In the genomic region with DNA sequence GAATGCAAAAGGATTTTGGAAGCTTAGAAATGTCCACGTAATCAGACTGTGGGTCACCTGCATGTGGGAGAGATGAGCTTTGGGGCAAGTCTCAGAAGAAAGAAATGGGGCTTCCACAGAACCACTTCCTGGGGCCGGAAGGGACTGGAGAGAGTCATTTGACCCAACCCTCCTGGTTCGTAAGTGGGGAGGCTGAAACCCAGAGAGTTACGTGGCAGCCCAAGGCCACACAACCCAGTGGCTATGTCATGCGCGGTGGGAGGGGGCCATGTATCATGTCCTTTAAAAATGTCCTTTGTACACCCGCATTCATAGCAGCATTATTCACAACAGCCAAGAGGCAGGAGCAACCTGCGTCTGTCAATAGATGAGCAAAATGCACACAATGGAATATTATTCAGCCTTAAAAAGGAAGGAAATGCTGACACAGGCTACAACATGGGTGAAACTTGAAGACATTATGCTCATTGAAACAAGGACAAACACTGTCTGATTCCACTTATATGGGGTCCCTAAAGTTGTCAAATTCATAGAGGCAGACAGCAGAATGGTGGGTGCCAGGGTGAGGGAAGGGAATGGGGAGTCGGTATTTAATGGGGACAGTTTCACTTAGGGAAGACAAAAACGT, we compare ENCODE assay signal across 11 cellular contexts. TPM values are rescaled to one million over a fixed set of nuclear protein-coding genes. Genes with fewer than 3 reads are reported as not detected.
DNase-seq lines count a peak whose midpoint lies in the region; ATAC-seq and TF ChIP-seq lines count a peak whose summit lies in the region.
"Had no signal": no experiment of that assay in that cellular context is flagged by ENCODE, and none has a peak within 500 bp of the region (broad histone marks: within the 10 kb centered on the region; RNA-seq: fewer than 3 reads in every experiment).

No MANE protein-coding gene starts in this region.

- TF ChIP-seq CTCF in adrenal gland (IDR thresholded peaks at IDR 0.05) (no peak), right lobe of liver (IDR thresholded peaks at IDR 0.05) (no peak)

- peaks cover 5% of the 10 kb centered on the region for H3K4me1 Mint-ChIP-seq in activated CD4-positive, alpha-beta T cell treated with anti-CD3 and anti-CD28 coated beads, Interleukin-2, amount 10 ng/mL, durations not matched to agents 24 days and 14 days
- peaks cover 20% of the 10 kb centered on the region for H3K4me1 Mint-ChIP-seq in stimulated activated naive CD8-positive, alpha-beta T cell treated with anti-CD3 and anti-CD28 coated beads, Interleukin-15, amount 100 ng/mL, for 72 hours

- TF ChIP-seq POLR2A in adrenal gland (IDR thresholded peaks at IDR 0.05) (no peak), right lobe of liver (IDR thresholded peaks at IDR 0.05) (no peak)

- peaks cover 24% of the 10 kb centered on the region for H3K27me3 Mint-ChIP-seq in activated CD4-positive, alpha-beta T cell treated with anti-CD3 and anti-CD28 coated beads, Interleukin-2, amount 10 ng/mL, durations not matched to agents 24 days and 14 days
- H3K27me3 Mint-ChIP-seq in stimulated activated naive CD8-positive, alpha-beta T cell treated with anti-CD3 and anti-CD28 coated beads, Interleukin-15, amount 100 ng/mL, for 72 hours, result peaks cover 31% of the 10 kb centered on the region

- H3K36me3 ChIP-seq in adrenal gland (replicated peaks in 1 of 2) (no peaks in the 10 kb centered on the region), right lobe of liver (no peaks in the 10 kb centered on the region)

- ATAC-seq in right lobe of liver, result no peak
- ATAC-seq in stimulated activated naive CD8-positive, alpha-beta T cell treated with anti-CD3 and anti-CD28 coated beads, Interleukin-15, amount 100 ng/mL, for 72 hours, result peak; percentile 37
- ATAC-seq: A549 had no signal

- H3K9me3 ChIP-seq in adrenal gland (replicated peaks in 1 of 3) (no peaks in the 10 kb centered on the region), right lobe of liver (no peaks in the 10 kb centered on the region)

- peak overlapping the region in 2 of 4 donors; percentile 38 to 62 for H3K4me3 ChIP-seq in adrenal gland
- H3K4me3 ChIP-seq in right lobe of liver, result peak overlapping the region in 2 of 3 donors; percentile 42 to 46
- H3K4me3 ChIP-seq: A549, PC-9 had no signal

- WGBS in adrenal gland, 4 donors, result 47 to 53% (median 51%) methylated on average over 10 of the region's 10 CpGs
- WGBS in right lobe of liver (ENCODE audit: insufficient coverage, low coverage, low lambda C conversion rate, missing lambda C conversion rate), result 81% methylated on average over 5 of the region's 10 CpGs

- DNase-seq in activated CD4-positive, alpha-beta T cell treated with anti-CD3 and anti-CD28 coated beads, Interleukin-2, amount 10 ng/mL, durations not matched to agents 24 days and 14 days, result no peak
- DNase-seq in activated CD4-positive, alpha-beta T cell treated with anti-CD3 and anti-CD28 coated beads, Interleukin-2, amount 50 U/mL, for 1 hour, result no peak
- DNase-seq in adrenal gland (peak in 6 of 7 donors; percentile 74 to 82 (median 78)), right lobe of liver (peak in 1 of 3 donors; percentile 13), NOMO-1 (lab: John Stamatoyannopoulos, UW; ENCODE audit: unreplicated experiment in 2 of 2) (no peak), putamen (ENCODE audit: low spot score) (no peak), NCI-H524 treated with DMSO at 0.1 percent for 48 hours (lab: John Stamatoyannopoulos, UW) (no peak)
- no peak for DNase-seq in stimulated activated naive CD8-positive, alpha-beta T cell treated with anti-CD3 and anti-CD28 coated beads, Interleukin-15, amount 100 ng/mL, for 72 hours

- intact Hi-C loops in activated CD4-positive, alpha-beta T cell treated with anti-CD3 and anti-CD28 coated beads, Interleukin-2, amount 10 ng/mL, durations not matched to agents 24 days and 14 days (cut with micrococcal nuclease), result no loop called here
- intact Hi-C loops in adrenal gland (cut with DNase I) (no loop called here), right lobe of liver (cut with DNase I) (no loop called here)

- H3K4me1 ChIP-seq in adrenal gland (replicated peaks in 1 of 2) (peaks cover 6 to 13% of the 10 kb centered on the region in 2 donors), right lobe of liver (no peaks in the 10 kb centered on the region)
- H3K4me1 ChIP-seq: A549 had no signal

- peak overlapping the region; percentile 62 for H3K4me3 Mint-ChIP-seq in activated CD4-positive, alpha-beta T cell treated with anti-CD3 and anti-CD28 coated beads, Interleukin-2, amount 10 ng/mL, durations not matched to agents 24 days and 14 days
- H3K4me3 Mint-ChIP-seq in stimulated activated naive CD8-positive, alpha-beta T cell treated with anti-CD3 and anti-CD28 coated beads, Interleukin-15, amount 100 ng/mL, for 72 hours, result peak overlapping the region; percentile 52 to 64

- H3K27ac ChIP-seq in adrenal gland, result peak overlapping the region in 3 of 5 donors; percentile 60 to 84 (median 71)
- no peak overlapping the region for H3K27ac ChIP-seq in right lobe of liver
- H3K27ac ChIP-seq: A549, PC-9 had no signal

- H3K27me3 ChIP-seq in adrenal gland, result no peaks in the 10 kb centered on the region
- no peaks in the 10 kb centered on the region for H3K27me3 ChIP-seq in right lobe of liver

- H3K36me3 Mint-ChIP-seq in activated CD4-positive, alpha-beta T cell treated with anti-CD3 and anti-CD28 coated beads, Interleukin-2, amount 10 ng/mL, durations not matched to agents 24 days and 14 days (ENCODE audit: low read depth), result no peaks in the 10 kb centered on the region
- H3K36me3 Mint-ChIP-seq: IgD-negative memory B cell had no signal

- H3K9me3 Mint-ChIP-seq in activated CD4-positive, alpha-beta T cell treated with anti-CD3 and anti-CD28 coated beads, Interleukin-2, amount 10 ng/mL, durations not matched to agents 24 days and 14 days, result no peaks in the 10 kb centered on the region
- H3K9me3 Mint-ChIP-seq in stimulated activated naive CD8-positive, alpha-beta T cell treated with anti-CD3 and anti-CD28 coated beads, Interleukin-15, amount 100 ng/mL, for 72 hours, result no peaks in the 10 kb centered on the region

- H3K27ac Mint-ChIP-seq in activated CD4-positive, alpha-beta T cell treated with anti-CD3 and anti-CD28 coated beads, Interleukin-2, amount 10 ng/mL, durations not matched to agents 24 days and 14 days, result no peak overlapping the region
- H3K27ac Mint-ChIP-seq in stimulated activated naive CD8-positive, alpha-beta T cell treated with anti-CD3 and anti-CD28 coated beads, Interleukin-15, amount 100 ng/mL, for 72 hours, result peak overlapping the region in 1 of 2 donors; percentile 19
- H3K27ac Mint-ChIP-seq: IgD-negative memory B cell had no signal

RNA-seq across cellular contexts. Expression of gene CAMK2B, which starts 15.1 kb away (rescaled TPM):
- 1.3 and 1.6 TPM in 2 replicates for total RNA-seq in activated CD4-positive, alpha-beta T cell treated with anti-CD3 and anti-CD28 coated beads, Interleukin-2, amount 10 ng/mL, durations not matched to agents 24 days and 14 days
- total RNA-seq in adrenal gland (1 to 10 TPM in 4 of 8 donors, under 1 TPM in 2, not detected in 2; 0.25 to 9.2 (median 3.4) TPM), right lobe of liver (1 to 10 TPM; 2.1 to 5.1 (median 3.3) TPM)
- polyA plus RNA-seq in adrenal gland, result 10 to 100 TPM in 2 of 3 donors, 1 to 10 TPM in 1; 8.1 to 82.3 (median 12.1) TPM
- polyA plus RNA-seq: IgD-negative memory B cell had no signal

Comparison
In these comparisons a context has a peak if more than half of its experiments do, and no peak if none do; other contexts are left out.
1. DNase-seq: peak in adrenal gland (6 of 7); none in activated CD4-positive, alpha-beta T cell treated with anti-CD3 and anti-CD28 coated beads, Interleukin-2, amount 10 ng/mL, durations not matched to agents 24 days and 14 days (single experiment), activated CD4-positive, alpha-beta T cell treated with anti-CD3 and anti-CD28 coated beads, Interleukin-2, amount 50 U/mL, for 1 hour (single experiment), stimulated activated naive CD8-positive, alpha-beta T cell treated with anti-CD3 and anti-CD28 coated beads, Interleukin-15, amount 100 ng/mL, for 72 hours (0 of 2), NOMO-1 (0 of 2), putamen (single experiment) and NCI-H524 treated with DMSO at 0.1 percent for 48 hours (single experiment).
2. H3K27ac ChIP-seq: peak in adrenal gland (3 of 5); none in right lobe of liver (0 of 3).